ENCODE assay signal across 30 cellular contexts in the genomic region with DNA sequence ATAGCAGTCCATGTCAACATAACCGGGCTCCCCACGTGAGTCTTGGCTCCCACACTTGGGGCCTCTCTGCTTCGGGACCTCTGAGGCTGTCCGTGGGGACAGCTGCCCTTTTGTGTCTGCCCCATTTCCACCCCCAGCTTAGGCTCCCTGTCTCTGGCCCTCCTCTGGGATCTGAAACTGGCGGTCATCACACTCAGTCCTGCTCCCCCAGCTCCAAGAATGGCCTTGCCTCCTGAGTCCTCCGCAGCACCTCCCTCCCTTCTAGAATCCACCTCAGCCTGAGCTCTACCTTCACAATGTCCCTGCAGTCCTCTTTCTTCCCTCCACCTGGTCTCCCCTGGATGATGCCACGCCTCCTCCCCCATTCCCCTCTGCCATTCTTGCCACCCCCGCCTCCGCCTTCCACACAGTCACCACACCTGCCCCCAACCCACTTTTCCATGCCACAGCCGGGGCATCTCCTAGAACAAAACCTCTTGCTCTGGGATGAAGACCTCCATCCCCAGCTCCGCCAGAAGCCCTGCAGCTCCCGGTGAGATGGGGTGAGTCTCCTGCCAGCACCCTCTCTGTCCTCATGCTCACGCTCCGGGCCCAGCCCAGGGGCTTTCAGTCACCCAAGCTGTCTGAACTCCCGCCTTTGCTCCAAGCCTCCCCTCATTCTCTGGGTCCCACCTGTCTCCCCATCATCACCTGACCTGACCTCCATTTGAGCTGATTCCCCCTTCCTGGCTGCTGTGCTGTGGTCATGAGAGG. TPM values are rescaled to one million over a fixed set of nuclear protein-coding genes. Genes with fewer than 3 reads are reported as not detected.
"Had no signal": no experiment of that assay in that cellular context is flagged by ENCODE, and none has a peak within 500 bp of the region (broad histone marks: within the 10 kb centered on the region; RNA-seq: fewer than 3 reads in every experiment).

No MANE protein-coding gene starts in this region.

- H3K27me3 Mint-ChIP-seq: natural killer cell treated with Interleukin-12 subunit alpha and Interleukin-12 subunit beta and Interleukin-15 and Interleukin-18, amount 100 ng/mL, for 72 hours had no signal

- H3K36me3 ChIP-seq: esophagus squamous epithelium, ovary, stomach, thyroid gland had no signal

- H3K27ac ChIP-seq: coronary artery, esophagus squamous epithelium, ovary, stomach, thyroid gland had no signal

- H3K9me3 ChIP-seq: esophagus squamous epithelium, mucosa of descending colon, ovary, stomach, thyroid gland had no signal

- H3K4me3 Mint-ChIP-seq: immature natural killer cell; memory B cell; mesothelial cell of epicardium; naive B cell; natural killer cell treated with Interleukin-12 subunit alpha and Interleukin-12 subunit beta and Interleukin-15 and Interleukin-18, amount 100 ng/mL, for 72 hours; stimulated activated effector memory CD8-positive, alpha-beta T cell treated with anti-CD3 and anti-CD28 coated beads, Interleukin-12 subunit alpha, Interleukin-12 subunit beta, amount 100 ng/mL, for 72 hours had no signal

- H3K36me3 Mint-ChIP-seq: immature natural killer cell; memory B cell; mesothelial cell of epicardium; naive B cell; natural killer cell treated with Interleukin-12 subunit alpha and Interleukin-12 subunit beta and Interleukin-15 and Interleukin-18, amount 100 ng/mL, for 72 hours; stimulated activated effector memory CD8-positive, alpha-beta T cell treated with anti-CD3 and anti-CD28 coated beads, Interleukin-12 subunit alpha, Interleukin-12 subunit beta, amount 100 ng/mL, for 72 hours had no signal

- H3K4me2 ChIP-seq: smooth muscle cell had no signal

- ATAC-seq: natural killer cell treated with Interleukin-12 subunit alpha and Interleukin-12 subunit beta and Interleukin-15 and Interleukin-18, amount 100 ng/mL, for 72 hours; sciatic nerve had no signal

- H3K4me3 ChIP-seq: coronary artery, esophagus squamous epithelium, lung, mucosa of descending colon, ovary, smooth muscle cell, stomach, thyroid gland had no signal

- H3K9me3 Mint-ChIP-seq: immature natural killer cell; memory B cell; mesothelial cell of epicardium; naive B cell; natural killer cell treated with Interleukin-12 subunit alpha and Interleukin-12 subunit beta and Interleukin-15 and Interleukin-18, amount 100 ng/mL, for 72 hours; stimulated activated effector memory CD8-positive, alpha-beta T cell treated with anti-CD3 and anti-CD28 coated beads, Interleukin-12 subunit alpha, Interleukin-12 subunit beta, amount 100 ng/mL, for 72 hours had no signal

- H3K4me1 ChIP-seq: thyroid gland had no signal

- FAIRE-seq: endometrium had no signal

- DNase-seq: dermis blood vessel endothelial cell; effector memory CD4-positive, alpha-beta T cell; esophagus squamous epithelium; foreskin melanocyte; hypothalamus; immature natural killer cell; islet precursor cell; naive B cell; occipital lobe; stimulated activated CD4-positive, alpha-beta T cell treated with anti-CD3 and anti-CD28 coated beads, Interleukin-2, amount 100 ng/mL, for 24 hours; stimulated activated CD4-positive, alpha-beta T cell treated with anti-CD3 and anti-CD28 coated beads, Interleukin-4, amount 100 ng/mL, for 24 hours; stimulated activated naive CD4-positive, alpha-beta T cell treated with Interleukin-2 at 50 U/mL for 16 hours; stomach; thyroid gland; trophoblast cell had no signal

- H3K27me3 ChIP-seq: ovary, stomach, thyroid gland had no signal

- H3K27ac Mint-ChIP-seq: immature natural killer cell; memory B cell; mesothelial cell of epicardium; natural killer cell treated with Interleukin-12 subunit alpha and Interleukin-12 subunit beta and Interleukin-15 and Interleukin-18, amount 100 ng/mL, for 72 hours had no signal

RNA-seq across cellular contexts. Expression of gene UROC1, which starts 34.9 kb away (rescaled TPM):
- total RNA-seq: dermis blood vessel endothelial cell; esophagus squamous epithelium; mesothelial cell of epicardium; mucosa of descending colon; natural killer cell treated with Interleukin-12 subunit alpha and Interleukin-12 subunit beta and Interleukin-15 and Interleukin-18, amount 100 ng/mL, for 72 hours; occipital lobe; pulmonary artery endothelial cell; sciatic nerve; smooth muscle cell; stomach; subcutaneous adipose tissue; temporal lobe; thyroid gland; urinary bladder had no signal
- polyA plus RNA-seq: immature natural killer cell, smooth muscle cell, stomach had no signal

RNA-seq across cellular contexts. Expression of gene CHST13, which starts 41.3 kb away (rescaled TPM):
- total RNA-seq: dermis blood vessel endothelial cell, mesothelial cell of epicardium, occipital lobe, pulmonary artery endothelial cell, smooth muscle cell, temporal lobe had no signal
- polyA plus RNA-seq: smooth muscle cell had no signal
